Comparison of ENCODE assay signal across 9 cellular contexts in genomic region chr4:76831475-76832390, GRCh38.
DNase-seq lines count a peak whose midpoint lies in the region; ATAC-seq and TF ChIP-seq lines count a peak whose summit lies in the region.
"Had no signal": no experiment of that assay in that cellular context is flagged by ENCODE, and none has a peak within 500 bp of the region (broad histone marks: within the 10 kb centered on the region; RNA-seq: fewer than 3 reads in every experiment).

No MANE protein-coding gene starts in this region.

- H3K4me3 Mint-ChIP-seq in neural progenitor cell = peak overlapping the region; percentile 64
- H3K4me3 Mint-ChIP-seq: activated T-helper 17 cell treated with anti-CD3 and anti-CD28 coated beads, Interleukin-2, amount 50 U/mL, for 72 hours had no signal

- TF ChIP-seq CTCF in RWPE1 (conservative IDR thresholded peaks at IDR 0.05; ENCODE audit: low read depth) (no peak), neural progenitor cell (IDR thresholded peaks at IDR 0.05) (no peak), uterus (IDR thresholded peaks at IDR 0.05) (no peak)

- H3K27ac Mint-ChIP-seq in neural progenitor cell = peak overlapping the region; percentile 88
- H3K27ac Mint-ChIP-seq: activated T-helper 17 cell treated with anti-CD3 and anti-CD28 coated beads, Interleukin-2, amount 50 U/mL, for 72 hours had no signal

- peaks cover 3% of the 10 kb centered on the region for H3K9me3 Mint-ChIP-seq in neural progenitor cell
- H3K9me3 Mint-ChIP-seq: activated T-helper 17 cell treated with anti-CD3 and anti-CD28 coated beads, Interleukin-2, amount 50 U/mL, for 72 hours had no signal

- H3K4me1 Mint-ChIP-seq in neural progenitor cell = peaks cover 40% of the 10 kb centered on the region

- H3K27me3 ChIP-seq in neural progenitor cell (no peaks in the 10 kb centered on the region), uterus (no peaks in the 10 kb centered on the region)

- H3K4me3 ChIP-seq in neural progenitor cell (no peak overlapping the region), uterus (no peak overlapping the region)

- peak overlapping the region; percentile 65 for H2AFZ ChIP-seq in neural progenitor cell (replicated peaks)

- H3K36me3 ChIP-seq in neural progenitor cell (no peaks in the 10 kb centered on the region), uterus (no peaks in the 10 kb centered on the region)

- H3K27me3 Mint-ChIP-seq in neural progenitor cell (ENCODE audit: insufficient read depth, low read depth) = peaks cover 2% of the 10 kb centered on the region

- POLR2A ChIA-PET in RWPE1 (lab: Yijun Ruan, JAX; ENCODE audit: low non-redundant PET) = no interaction called here

- intact Hi-C loops in uterus (cut with DNase I; ENCODE audit: low total_unique reads) = no loop called here

- DNase-seq in RWPE1 (ENCODE audit: low spot score) = no peak
- DNase-seq in neural progenitor cell (ENCODE audit: low spot score) = no peak
- DNase-seq in uterus = no peak
- DNase-seq in activated CD4-positive, alpha-beta T cell treated with anti-CD3 and anti-CD28 coated beads, Interleukin-2, amount 50 U/mL, for 48 hours = no peak
- DNase-seq: NCI-H446 had no signal

- no peaks in the 10 kb centered on the region for H3K9me3 ChIP-seq in neural progenitor cell (ENCODE audit: low read depth)
- no peaks in the 10 kb centered on the region for H3K9me3 ChIP-seq in uterus

- TF ChIP-seq POLR2A in uterus (IDR thresholded peaks at IDR 0.05) = no peak

- H3K27ac ChIP-seq in RWPE1 (peak overlapping the region; percentile 47; the same call in 1 of the 2 replicates), neural progenitor cell (no peak overlapping the region), uterus (peak overlapping the region; percentile 46 to 65)

- no peaks in the 10 kb centered on the region for H4K20me1 ChIP-seq in neural progenitor cell (ENCODE audit: low read depth)

- H3K4me1 ChIP-seq in neural progenitor cell (peaks cover 20% of the 10 kb centered on the region), uterus (no peaks in the 10 kb centered on the region)

- CTCF ChIA-PET in RWPE1 (lab: Yijun Ruan, JAX) = interaction anchor here (1.0 kb wide), 1 partner anchor 10 kb away, joined by 3 read pairs; no protein-coding TSS in a partner anchor

- no peaks in the 10 kb centered on the region for H3K36me3 Mint-ChIP-seq in neural progenitor cell

- peak; percentile 48 for ATAC-seq in esophagus mucosa
- no peak for ATAC-seq in HG03045 (IDR thresholded peaks at IDR 0.05; ENCODE audit: unreplicated experiment)
- no peak for ATAC-seq in GM21423 (IDR thresholded peaks at IDR 0.05; ENCODE audit: unreplicated experiment)
- ATAC-seq: activated T-helper 17 cell treated with anti-CD3 and anti-CD28 coated beads, Interleukin-2, amount 50 U/mL, for 72 hours had no signal

- H3K79me2 ChIP-seq in neural progenitor cell (ENCODE audit: low read depth) = no peaks in the 10 kb centered on the region

- H3F3A ChIP-seq in neural progenitor cell (ENCODE audit: low read depth) = peaks cover 12% of the 10 kb centered on the region

- no peak overlapping the region for H3K9ac ChIP-seq in neural progenitor cell

- peak overlapping the region; percentile 48 for H3K4me2 ChIP-seq in neural progenitor cell
